Comparison of ENCODE assay signal across 27 cellular contexts in the genomic region with DNA sequence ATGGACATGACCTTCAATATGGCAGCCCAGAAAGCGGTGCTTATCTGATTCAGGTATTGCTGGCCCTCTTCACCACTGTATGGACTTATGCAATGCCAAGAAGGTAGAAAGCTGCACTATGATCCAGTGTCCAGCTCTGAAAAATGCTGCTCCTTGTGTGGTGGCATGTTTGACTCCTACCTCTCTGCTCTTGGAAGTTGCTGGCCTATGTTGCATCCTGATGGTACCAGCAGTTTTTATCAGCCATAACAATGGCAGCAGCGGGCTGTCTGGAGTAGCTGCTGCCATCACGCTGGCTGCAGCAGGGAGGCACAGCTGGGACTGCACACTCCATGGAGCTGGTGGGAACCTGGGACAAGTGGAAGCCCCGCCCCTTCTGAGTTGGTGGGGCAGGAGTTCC.
"Had no signal": no experiment of that assay in that cellular context is flagged by ENCODE, and none has a peak within 500 bp of the region (broad histone marks: within the 10 kb centered on the region; RNA-seq: fewer than 3 reads in every experiment).

No MANE protein-coding gene starts in this region.

- ATAC-seq: activated CD8-positive, alpha-beta memory T cell treated with anti-CD3 and anti-CD28 coated beads, Interleukin-2, amount 10 ng/mL, durations not matched to agents 7 days and 5 days; activated CD8-positive, alpha-beta T cell treated with anti-CD3 and anti-CD28 coated beads, Interleukin-2, amount 10 ng/mL, durations not matched to agents 7 days and 5 days; activated naive CD8-positive, alpha-beta T cell treated with anti-CD3 and anti-CD28 coated beads, Interleukin-2, amount 50 U/mL, for 24 hours had no signal

- H3K36me3 ChIP-seq: ascending aorta had no signal

- H3K27me3 ChIP-seq: ascending aorta had no signal

- H3K9me3 ChIP-seq: ascending aorta had no signal

- DNase-seq: activated B cell treated with CpG ODN at 0.5 μM for 24 hours; activated CD4-positive, alpha-beta memory T cell treated with anti-CD3 and anti-CD28 coated beads, Interleukin-2, amount 10 ng/mL, durations not matched to agents 7 days and 5 days; activated CD4-positive, alpha-beta T cell treated with anti-CD3 and anti-CD28 coated beads for 4 hours; activated CD4-positive, alpha-beta T cell treated with anti-CD3 and anti-CD28 coated beads, Interleukin-2, amount 10 ng/mL, durations not matched to agents 24 days and 14 days; activated CD4-positive, alpha-beta T cell treated with anti-CD3 and anti-CD28 coated beads, Interleukin-2, amount 50 U/mL, for 48 hours; activated CD4-positive, CD25-positive, alpha-beta regulatory T cell treated with anti-CD3 and anti-CD28 coated beads, Interleukin-2, amount 50 U/mL, for 72 hours; activated CD8-positive, alpha-beta memory T cell treated with anti-CD3 and anti-CD28 coated beads for 24 hours; activated CD8-positive, alpha-beta memory T cell treated with anti-CD3 and anti-CD28 coated beads, Interleukin-2, amount 10 ng/mL, durations not matched to agents 7 days and 5 days; activated CD8-positive, alpha-beta memory T cell treated with anti-CD3 and anti-CD28 coated beads, Interleukin-2, amount 50 U/mL, for 48 hours; activated CD8-positive, alpha-beta T cell treated with anti-CD3 and anti-CD28 coated beads, Interleukin-2, amount 10 ng/mL, durations not matched to agents 7 days and 5 days; activated effector memory CD4-positive, alpha-beta T cell treated with Interleukin-2 at 50 U/mL for 16 hours; activated gamma-delta T cell; activated naive CD4-positive, alpha-beta T cell treated with anti-CD3 and anti-CD28 coated beads, Interleukin-2, amount 10 ng/mL, durations not matched to agents 7 days and 5 days; activated naive CD4-positive, alpha-beta T cell treated with Interleukin-2 at 50 U/mL for 16 hours; activated naive CD8-positive, alpha-beta T cell treated with anti-CD3 and anti-CD28 coated beads, Interleukin-2, amount 10 ng/mL, durations not matched to agents 7 days and 5 days; activated naive CD8-positive, alpha-beta T cell treated with anti-CD3 and anti-CD28 coated beads, Interleukin-2, amount 50 U/mL, for 24 hours; activated T-cell treated with anti-CD3 and anti-CD28 coated beads, Interleukin-2, amount 50 U/mL, for 24 hours; activated T-cell treated with anti-CD3 and anti-CD28 coated beads, Interleukin-2, amount 50 U/mL, for 48 hours; amygdala; anterior cingulate cortex; central memory CD4-positive, alpha-beta T cell; T-helper 1 cell; T-helper 2 cell; T-helper 9 cell had no signal

- FAIRE-seq: TTC549 had no signal

- H3K4me1 ChIP-seq: ascending aorta had no signal

- H3K4me3 ChIP-seq: ascending aorta had no signal

- H3K27ac ChIP-seq: ascending aorta, VCaP had no signal
